In genomic region chr2:196601430-196602306, GRCh38 we compare ENCODE assay signal across 11 cellular contexts. TPM values are rescaled to one million over a fixed set of nuclear protein-coding genes. Genes with fewer than 3 reads are reported as not detected.
DNase-seq lines count a peak whose midpoint lies in the region; ATAC-seq and TF ChIP-seq lines count a peak whose summit lies in the region.
"Had no signal": no experiment of that assay in that cellular context is flagged by ENCODE, and none has a peak within 500 bp of the region (broad histone marks: within the 10 kb centered on the region; RNA-seq: fewer than 3 reads in every experiment).

No MANE protein-coding gene starts in this region.

- H3K4me3 ChIP-seq in breast epithelium = no peak overlapping the region
- no peak overlapping the region for H3K4me3 ChIP-seq in WERI-Rb-1 (ENCODE audit: low read depth, low read length)
- no peak overlapping the region for H3K4me3 ChIP-seq in right atrium auricular region
- no peak overlapping the region for H3K4me3 ChIP-seq in Peyer's patch

- ATAC-seq in GM18873 (IDR thresholded peaks at IDR 0.05; ENCODE audit: low FRiP score, unreplicated experiment) = no peak

- H3K36me3 ChIP-seq in breast epithelium (no peaks in the 10 kb centered on the region), WERI-Rb-1 (no peaks in the 10 kb centered on the region), right atrium auricular region (no peaks in the 10 kb centered on the region), Peyer's patch (no peaks in the 10 kb centered on the region)

- H3K9me3 Mint-ChIP-seq in MCF 10A (ENCODE audit: unreplicated experiment) = no peaks in the 10 kb centered on the region
- H3K9me3 Mint-ChIP-seq: naive B cell had no signal

- DNase-seq in MCF 10A (ENCODE audit: unreplicated experiment) (peak; percentile 89), breast epithelium (ENCODE audit: low spot score in 2 of 2) (no peak), WERI-Rb-1 (peak; percentile 11), right atrium auricular region (ENCODE audit: low spot score) (peak; percentile 83), Peyer's patch (no peak)
- no peak for DNase-seq in effector CD4-positive, alpha-beta T cell
- no peak for DNase-seq in NK-92 treated with Interleukin-12 subunit alpha and Interleukin-12 subunit beta, amount 100 ng/mL, for 24 hours (lab: John Stamatoyannopoulos, UW)
- DNase-seq: activated naive CD4-positive, alpha-beta T cell; naive B cell had no signal

- BruUV-seq in MCF 10A (replicated peaks; lab: Mats Ljungman, UMichigan) = no TSS peak

- CTCF ChIA-PET in MCF 10A (lab: Yijun Ruan, JAX) = interaction anchor here (0.5 to 2.1 kb wide), 14 partner anchors 10 to 470 kb away, joined by 3 to 8 read pairs (median 3); no protein-coding TSS in a partner anchor

- TF ChIP-seq CTCF in MCF 10A (IDR thresholded peaks at IDR 0.05; ENCODE audit: unreplicated experiment) (no peak), breast epithelium (IDR thresholded peaks at IDR 0.05) (no peak), WERI-Rb-1 (IDR thresholded peaks at IDR 0.05; ENCODE audit: low read depth, low read length) (no peak), right atrium auricular region (IDR thresholded peaks at IDR 0.05) (no peak), Peyer's patch (IDR thresholded peaks at IDR 0.05) (no peak)

- H3K4me1 ChIP-seq in breast epithelium (no peaks in the 10 kb centered on the region), right atrium auricular region (no peaks in the 10 kb centered on the region), Peyer's patch (no peaks in the 10 kb centered on the region)

- H3K4me3 Mint-ChIP-seq in MCF 10A (ENCODE audit: unreplicated experiment) = peak overlapping the region; percentile 10
- H3K4me3 Mint-ChIP-seq: naive B cell had no signal

- H3K27me3 Mint-ChIP-seq in MCF 10A (ENCODE audit: insufficient read depth, unreplicated experiment) = no peaks in the 10 kb centered on the region

- no peak for TF ChIP-seq POLR2A in breast epithelium (IDR thresholded peaks at IDR 0.05)
- no peak for TF ChIP-seq POLR2A in Peyer's patch (IDR thresholded peaks at IDR 0.05)

- H3K9me3 ChIP-seq in breast epithelium (no peaks in the 10 kb centered on the region), WERI-Rb-1 (ENCODE audit: severe bottlenecking) (no peaks in the 10 kb centered on the region), right atrium auricular region (no peaks in the 10 kb centered on the region), Peyer's patch (no peaks in the 10 kb centered on the region)

- no peaks in the 10 kb centered on the region for H3K27me3 ChIP-seq in breast epithelium
- no peaks in the 10 kb centered on the region for H3K27me3 ChIP-seq in WERI-Rb-1 (ENCODE audit: insufficient read depth, low read depth, severe bottlenecking)
- no peaks in the 10 kb centered on the region for H3K27me3 ChIP-seq in right atrium auricular region
- H3K27me3 ChIP-seq in Peyer's patch = no peaks in the 10 kb centered on the region

- intact Hi-C loops in MCF 10A (cut with micrococcal nuclease) (loop anchor here (2.0 kb wide), 2 partner anchors 37 to 307 kb away; partner anchors contain the start of gene CCDC150), breast epithelium (cut with DNase I; ENCODE audit: low total_unique reads) (no loop called here)

- POLR2A ChIA-PET in MCF 10A (lab: Yijun Ruan, JAX) = interaction anchor here (0.8 to 1.2 kb wide), 3 partner anchors 10 to 89 kb away, joined by 3 to 5 read pairs (median 4); no protein-coding TSS in a partner anchor

- H3K27ac ChIP-seq in breast epithelium (no peak overlapping the region), WERI-Rb-1 (no peak overlapping the region), right atrium auricular region (peak overlapping the region; percentile 72 to 79), Peyer's patch (no peak overlapping the region)
- H3K27ac ChIP-seq: C4-2B had no signal

- peak overlapping the region; percentile 90 for H3K27ac Mint-ChIP-seq in MCF 10A (ENCODE audit: low read depth, unreplicated experiment)
- H3K27ac Mint-ChIP-seq: naive B cell had no signal

- H3K36me3 Mint-ChIP-seq in MCF 10A (ENCODE audit: insufficient read depth, unreplicated experiment) = no peaks in the 10 kb centered on the region
- H3K36me3 Mint-ChIP-seq: naive B cell had no signal

- peaks cover 9% of the 10 kb centered on the region for H3K4me1 Mint-ChIP-seq in MCF 10A (ENCODE audit: insufficient read depth, unreplicated experiment)
- H3K4me1 Mint-ChIP-seq: naive B cell had no signal

RNA-seq across cellular contexts. Expression of gene HECW2, which starts 8.3 kb away (rescaled TPM):
- total RNA-seq in MCF 10A (2022) (0.79 and 4.5 TPM in 2 replicates), breast epithelium (10 to 100 TPM in 2 of 3 donors, 1 to 10 TPM in 1; 4.8 to 14.7 (median 13.0) TPM), right atrium auricular region (10 to 100 TPM; 11.6 to 17.9 TPM), Peyer's patch (10 to 100 TPM in 1 of 4 donors, 1 to 10 TPM in 3; 1.7 to 32.2 (median 1.9) TPM)

RNA-seq across cellular contexts. Expression of gene CCDC150, which starts 37.8 kb away (rescaled TPM):
- total RNA-seq in MCF 10A (2022) = 5.5 and 8.1 TPM in 2 replicates
- 1 to 10 TPM; 2.0 to 5.9 (median 3.8) TPM for total RNA-seq in breast epithelium
- total RNA-seq in right atrium auricular region = under 1 TPM; 0.56 to 0.79 TPM
- 10 to 100 TPM in 3 of 4 donors, 1 to 10 TPM in 1; 3.9 to 69.3 (median 13.6) TPM for total RNA-seq in Peyer's patch

Comparison
In these comparisons a context has a peak if more than half of its experiments do, and no peak if none do; other contexts are left out.
1. DNase-seq: peak in MCF 10A (single experiment), WERI-Rb-1 (single experiment) and right atrium auricular region (single experiment); none in breast epithelium (0 of 2), effector CD4-positive, alpha-beta T cell (single experiment), NK-92 treated with Interleukin-12 subunit alpha and Interleukin-12 subunit beta, amount 100 ng/mL, for 24 hours (single experiment) and Peyer's patch (0 of 3).
2. H3K27ac ChIP-seq: peak in right atrium auricular region (2 of 2); none in breast epithelium (0 of 2), WERI-Rb-1 (single experiment) and Peyer's patch (0 of 4).